Comparison of ENCODE assay signal across 16 cellular contexts in the genomic region with DNA sequence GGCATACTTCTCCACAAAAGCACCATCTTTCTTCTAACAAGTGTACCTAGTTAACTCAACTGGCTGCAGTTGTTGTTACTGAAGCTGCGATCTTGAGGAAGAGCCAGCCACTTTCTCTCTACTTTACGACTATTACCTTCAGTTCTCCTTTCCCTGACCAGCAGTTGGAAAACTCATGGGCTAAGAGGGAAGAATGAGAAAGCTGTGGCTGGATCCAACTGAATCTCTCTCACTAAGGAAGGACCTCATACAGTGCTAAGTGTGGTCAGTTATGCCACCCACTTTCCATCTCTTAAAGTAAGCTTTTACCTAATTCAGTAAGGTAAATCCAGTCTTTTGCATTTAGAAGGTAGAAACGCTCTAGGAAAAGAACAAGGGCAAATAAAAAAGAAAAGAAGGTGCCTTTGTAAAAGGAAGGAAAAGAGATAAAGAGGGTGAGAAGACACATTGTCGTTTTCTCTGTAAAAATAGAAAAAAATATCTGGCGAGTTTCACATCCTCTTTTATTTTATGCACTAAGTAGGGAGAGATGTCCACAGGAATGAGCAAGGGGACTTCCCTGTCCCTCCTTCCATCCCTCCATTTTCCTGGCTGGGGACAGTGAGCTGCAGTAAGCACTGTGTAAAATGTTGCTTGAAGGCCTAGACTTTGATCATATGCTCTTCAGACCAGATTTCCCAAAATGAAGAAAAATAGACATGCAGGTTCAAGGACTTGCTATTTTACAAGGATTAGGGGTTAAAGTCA.
DNase-seq lines count a peak whose midpoint lies in the region; ATAC-seq and TF ChIP-seq lines count a peak whose summit lies in the region.
"Had no signal": no experiment of that assay in that cellular context is flagged by ENCODE, and none has a peak within 500 bp of the region (broad histone marks: within the 10 kb centered on the region; RNA-seq: fewer than 3 reads in every experiment).

No MANE protein-coding gene starts in this region.

- H3K27ac Mint-ChIP-seq in H9: peak overlapping the region; percentile 14 to 90 (median 87)
- H3K27ac Mint-ChIP-seq in dendritic cell treated with granulocyte-macrophage colony-stimulating factor and Interleukin-4, amounts not matched to agents 40 ng/mL and 50 ng/mL, for 4 days: peak overlapping the region; percentile 71
- H3K27ac Mint-ChIP-seq in immature natural killer cell: no peak overlapping the region
- H3K27ac Mint-ChIP-seq: activated CD4-positive, alpha-beta T cell treated with anti-CD3 and anti-CD28 coated beads for 36 hours; activated CD8-positive, alpha-beta memory T cell treated with anti-CD3 and anti-CD28 coated beads, Interleukin-2, amount 10 ng/mL, durations not matched to agents 7 days and 5 days had no signal

- peaks cover 52 to 54% of the 10 kb centered on the region in 2 experiments for H3K4me1 Mint-ChIP-seq in H9
- H3K4me1 Mint-ChIP-seq in dendritic cell treated with granulocyte-macrophage colony-stimulating factor and Interleukin-4, amounts not matched to agents 40 ng/mL and 50 ng/mL, for 4 days (ENCODE audit: low read depth): peaks cover 25% of the 10 kb centered on the region
- H3K4me1 Mint-ChIP-seq in immature natural killer cell: peaks cover 0 to 11% of the 10 kb centered on the region in 2 donors
- H3K4me1 Mint-ChIP-seq: activated CD4-positive, alpha-beta T cell treated with anti-CD3 and anti-CD28 coated beads for 36 hours; activated CD8-positive, alpha-beta memory T cell treated with anti-CD3 and anti-CD28 coated beads, Interleukin-2, amount 10 ng/mL, durations not matched to agents 7 days and 5 days had no signal

- H2AK5ac ChIP-seq in H9 (ENCODE audit: insufficient read length, low read length): no peak overlapping the region

- no peak overlapping the region; a peak in 1 of 5 replicates for H3K4me3 Mint-ChIP-seq in H9
- H3K4me3 Mint-ChIP-seq in dendritic cell treated with granulocyte-macrophage colony-stimulating factor and Interleukin-4, amounts not matched to agents 40 ng/mL and 50 ng/mL, for 4 days: no peak overlapping the region
- H3K4me3 Mint-ChIP-seq in immature natural killer cell: no peak overlapping the region
- H3K4me3 Mint-ChIP-seq: activated CD4-positive, alpha-beta T cell treated with anti-CD3 and anti-CD28 coated beads for 36 hours; activated CD8-positive, alpha-beta memory T cell treated with anti-CD3 and anti-CD28 coated beads, Interleukin-2, amount 10 ng/mL, durations not matched to agents 7 days and 5 days had no signal

- H3K4me2 ChIP-seq in H9 (ENCODE audit: insufficient read depth, insufficient read length, low read length): no peak overlapping the region

- intact Hi-C loops in dendritic cell treated with granulocyte-macrophage colony-stimulating factor and Interleukin-4, amounts not matched to agents 40 ng/mL and 50 ng/mL, for 4 days (cut with micrococcal nuclease): no loop called here

- H3K4ac ChIP-seq in H9 (ENCODE audit: low read depth, low read length): no peak overlapping the region

- H2AFZ ChIP-seq in H9 (ENCODE audit: low read length): no peak overlapping the region

- H3K79me2 ChIP-seq in H9 (ENCODE audit: insufficient read depth, low read length): no peaks in the 10 kb centered on the region

- CTCF ChIA-PET in GM10248 (lab: Yijun Ruan, JAX): interaction anchor here (0.9 to 2.4 kb wide), 7 partner anchors 14 to 201 kb away, joined by 3 to 8 read pairs (median 3); no protein-coding TSS in a partner anchor

- no peaks in the 10 kb centered on the region; a peak in 1 of 7 replicates for H3K36me3 Mint-ChIP-seq in H9 (ENCODE audit: insufficient read depth in 1 of 3, low read depth in 3 of 3)
- H3K36me3 Mint-ChIP-seq in dendritic cell treated with granulocyte-macrophage colony-stimulating factor and Interleukin-4, amounts not matched to agents 40 ng/mL and 50 ng/mL, for 4 days (ENCODE audit: low read depth): no peaks in the 10 kb centered on the region
- H3K36me3 Mint-ChIP-seq in immature natural killer cell: peaks cover 3 to 9% (median 4%) of the 10 kb centered on the region in 3 donors
- H3K36me3 Mint-ChIP-seq: activated CD8-positive, alpha-beta memory T cell treated with anti-CD3 and anti-CD28 coated beads, Interleukin-2, amount 10 ng/mL, durations not matched to agents 7 days and 5 days had no signal

- H3K56ac ChIP-seq in H9 (ENCODE audit: insufficient read length, low read depth, low read length): no peak overlapping the region

- H3T11ph ChIP-seq in H9 (ENCODE audit: low read length): no peak overlapping the region

- ATAC-seq in HG03571 (IDR thresholded peaks at IDR 0.05; ENCODE audit: unreplicated experiment): no peak
- ATAC-seq: activated CD4-positive, alpha-beta T cell treated with anti-CD3 and anti-CD28 coated beads for 36 hours; activated CD8-positive, alpha-beta memory T cell treated with anti-CD3 and anti-CD28 coated beads, Interleukin-2, amount 10 ng/mL, durations not matched to agents 7 days and 5 days had no signal

- H4K91ac ChIP-seq in H9 (ENCODE audit: insufficient read length, low read depth, low read length): no peak overlapping the region

- no peak overlapping the region for H2BK5ac ChIP-seq in H9 (ENCODE audit: insufficient read length, low read length)

- H4K20me1 ChIP-seq in H9 (ENCODE audit: control insufficient read depth, insufficient read depth, insufficient read length): no peaks in the 10 kb centered on the region

- no peaks in the 10 kb centered on the region for H3K27me3 Mint-ChIP-seq in H9 (ENCODE audit: low read depth)
- H3K27me3 Mint-ChIP-seq in dendritic cell treated with granulocyte-macrophage colony-stimulating factor and Interleukin-4, amounts not matched to agents 40 ng/mL and 50 ng/mL, for 4 days: no peaks in the 10 kb centered on the region
- H3K27me3 Mint-ChIP-seq in immature natural killer cell (ENCODE audit: low read depth in 3 of 3): peaks cover 0 to 2% (median 0%) of the 10 kb centered on the region in 3 donors
- H3K27me3 Mint-ChIP-seq: activated CD4-positive, alpha-beta T cell treated with anti-CD3 and anti-CD28 coated beads for 36 hours; activated CD8-positive, alpha-beta memory T cell treated with anti-CD3 and anti-CD28 coated beads, Interleukin-2, amount 10 ng/mL, durations not matched to agents 7 days and 5 days had no signal

- no peak for TF ChIP-seq CTCF in GM10248 (IDR thresholded peaks at IDR 0.05; ENCODE audit: control extremely low read depth, extremely low read depth, low read depth, missing control alignments)
- TF ChIP-seq CTCF in H9 (conservative IDR thresholded peaks at IDR 0.05): no peak
- TF ChIP-seq CTCF in NB4 (IDR thresholded peaks at IDR 0.05; ENCODE audit: low read depth, low read length): no peak

- no peak overlapping the region for H3K18ac ChIP-seq in H9 (ENCODE audit: insufficient read length, low read depth, low read length)

- no peaks in the 10 kb centered on the region for H3K9me3 Mint-ChIP-seq in H9
- H3K9me3 Mint-ChIP-seq in dendritic cell treated with granulocyte-macrophage colony-stimulating factor and Interleukin-4, amounts not matched to agents 40 ng/mL and 50 ng/mL, for 4 days: no peaks in the 10 kb centered on the region
- no peaks in the 10 kb centered on the region for H3K9me3 Mint-ChIP-seq in immature natural killer cell

- H3K9me3 ChIP-seq in H9 (ENCODE audit: control insufficient read depth, low read depth, low read length): no peaks in the 10 kb centered on the region
- H3K9me3 ChIP-seq: pancreas, SJSA1, suprapubic skin had no signal

- H3K79me1 ChIP-seq in H9 (ENCODE audit: insufficient read depth, low read depth, low read length, poor library complexity, severe bottlenecking): no peaks in the 10 kb centered on the region

- H3K14ac ChIP-seq in H9 (ENCODE audit: insufficient read depth, low read length): no peak overlapping the region

- WGBS in H9 (ENCODE audit: extremely low coverage, insufficient read length, low lambda C conversion rate): no CpG with 5 or more reads among the region's 5 CpGs

- no peak overlapping the region for H2BK15ac ChIP-seq in H9 (ENCODE audit: low read depth, low read length)

- peak; percentile 18 for DNase-seq in GM10248 (ENCODE audit: extremely low spot score)
- DNase-seq in H9: no peak
- DNase-seq in NB4 (ENCODE audit: low read depth): peak; percentile 31
- DNase-seq in stimulated activated CD4-positive, alpha-beta T cell treated with anti-CD3 and anti-CD28 coated beads, Interleukin-1b, Interleukin-23, amount 100 ng/mL, for 48 hours: no peak
- DNase-seq in immature natural killer cell: no peak
- DNase-seq in NCI-H2196 (lab: John Stamatoyannopoulos, UW; ENCODE audit: unreplicated experiment): no peak
- DNase-seq: activated CD4-positive, alpha-beta T cell treated with anti-CD3 and anti-CD28 coated beads for 36 hours; activated CD8-positive, alpha-beta memory T cell treated with anti-CD3 and anti-CD28 coated beads, Interleukin-2, amount 10 ng/mL, durations not matched to agents 7 days and 5 days; dorsolateral prefrontal cortex; NCI-H1417; pancreas; T-helper 9 cell had no signal

- no peak overlapping the region for H2BK12ac ChIP-seq in H9 (ENCODE audit: insufficient read length, low read depth, low read length)

- no peak overlapping the region for H3K23ac ChIP-seq in H9 (ENCODE audit: insufficient read length, low read depth, low read length)

- no peak overlapping the region for H3K4me3 ChIP-seq in NB4 (ENCODE audit: low read depth, low read length)
- H3K4me3 ChIP-seq: dorsolateral prefrontal cortex, pancreas, SJSA1, suprapubic skin had no signal

- H3K4me1 ChIP-seq in H9 (ENCODE audit: insufficient read depth, low read length): peaks cover 11% of the 10 kb centered on the region
- H3K4me1 ChIP-seq: SJSA1, suprapubic skin had no signal

- no peak for TF ChIP-seq POLR2A in NB4 (IDR thresholded peaks at IDR 0.05; ENCODE audit: extremely low read depth, insufficient read length)

- H4K5ac ChIP-seq in H9 (ENCODE audit: insufficient read length, low read depth, low read length): no peak overlapping the region

- H2BK120ac ChIP-seq in H9 (ENCODE audit: low read depth, low read length, poor library complexity, severe bottlenecking): no peak overlapping the region

- H4K8ac ChIP-seq in H9 (replicated peaks; ENCODE audit: insufficient read length, low read depth, low read length): no peak overlapping the region

- no peak overlapping the region for H3K27ac ChIP-seq in H9 (ENCODE audit: insufficient read length, low read depth, low read length)
- H3K27ac ChIP-seq: dorsolateral prefrontal cortex, pancreas, SJSA1, suprapubic skin had no signal

- H3K9ac ChIP-seq in H9 (ENCODE audit: extremely low read depth, insufficient read length, low read length): no peak overlapping the region

- H2BK20ac ChIP-seq in H9 (ENCODE audit: low read depth, low read length, poor library complexity, severe bottlenecking): no peak overlapping the region

- H3K27me3 ChIP-seq in H9 (ENCODE audit: insufficient read depth, low read length): no peaks in the 10 kb centered on the region
- H3K27me3 ChIP-seq: dorsolateral prefrontal cortex, pancreas, SJSA1, suprapubic skin had no signal

- H3K23me2 ChIP-seq in H9 (ENCODE audit: insufficient read length, low read depth, low read length, poor library complexity, severe bottlenecking): no peaks in the 10 kb centered on the region

- POLR2A ChIA-PET in GM10248 (lab: Yijun Ruan, JAX): no interaction called here

Comparison
In these comparisons a context has a peak if more than half of its experiments do, and no peak if none do; other contexts are left out.
1. DNase-seq: peak in GM10248 (single experiment) and NB4 (single experiment); none in H9 (single experiment), stimulated activated CD4-positive, alpha-beta T cell treated with anti-CD3 and anti-CD28 coated beads, Interleukin-1b, Interleukin-23, amount 100 ng/mL, for 48 hours (single experiment), immature natural killer cell (0 of 3) and NCI-H2196 (single experiment).
2. H3K27ac Mint-ChIP-seq: peak in H9 (3 of 3) and dendritic cell treated with granulocyte-macrophage colony-stimulating factor and Interleukin-4, amounts not matched to agents 40 ng/mL and 50 ng/mL, for 4 days (single experiment); none in immature natural killer cell (0 of 6).